ENCODE assay signal across 8 cellular contexts in the genomic region with DNA sequence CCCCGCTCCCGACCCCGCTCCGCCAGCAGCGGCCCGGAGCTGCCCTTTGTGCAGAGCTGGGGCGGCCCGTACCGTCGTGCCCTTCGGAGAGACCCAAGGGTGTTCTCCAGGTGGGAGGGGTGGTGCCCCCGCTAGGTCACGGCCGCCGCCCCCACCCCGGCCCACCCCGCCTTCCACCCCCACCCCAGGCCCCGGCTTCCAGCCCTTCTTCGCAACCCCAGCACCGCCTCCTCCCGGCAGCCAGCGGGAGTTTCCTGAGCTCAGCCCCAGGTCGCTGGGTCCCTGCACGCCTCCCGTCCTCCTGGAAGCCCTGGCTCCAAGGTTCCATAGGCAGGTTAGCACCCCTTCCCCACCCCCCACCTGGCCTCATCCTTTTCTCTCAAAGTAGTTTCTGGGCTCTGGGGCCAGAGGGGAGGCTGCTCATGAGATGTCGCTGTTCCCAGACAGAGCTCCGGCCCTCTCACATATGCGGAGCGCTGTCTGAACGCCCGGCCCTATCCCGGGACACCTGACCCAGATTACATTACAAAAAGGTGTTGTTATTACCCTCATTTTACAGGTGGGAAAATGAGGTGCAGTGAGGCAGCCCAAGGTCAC. TPM values are rescaled to one million over a fixed set of nuclear protein-coding genes. Genes with fewer than 3 reads are reported as not detected.
DNase-seq lines count a peak whose midpoint lies in the region; ATAC-seq and TF ChIP-seq lines count a peak whose summit lies in the region.

No MANE protein-coding gene starts in this region.

- DNase-seq in NCI-H2227 (lab: John Stamatoyannopoulos, UW; ENCODE audit: unreplicated experiment) (peak; percentile 26), NCI-H2227 treated with DMSO at 0.1 percent for 48 hours (lab: John Stamatoyannopoulos, UW) (no peak), omental fat pad (ENCODE audit: low spot score) (no peak)

- no peaks in the 10 kb centered on the region for H3K9me3 Mint-ChIP-seq in activated naive CD4-positive, alpha-beta T cell treated with anti-CD3 and anti-CD28 coated beads, Interleukin-2, amount 50 U/mL, for 24 hours

- H3K4me3 ChIP-seq in HUES6 (ENCODE audit: low read depth, low read length) (peak overlapping the region; percentile 44), iPS-20b (ENCODE audit: low read length) (peak overlapping the region; percentile 43; the same call in 1 of the 2 replicates), thymus (ENCODE audit: low read length) (peak overlapping the region; percentile 50)

- no peak overlapping the region for H3K9ac ChIP-seq in HUES6 (ENCODE audit: low read length)
- no peak overlapping the region for H3K9ac ChIP-seq in iPS-20b (ENCODE audit: low read depth, low read length)

- H3K27ac Mint-ChIP-seq in activated naive CD4-positive, alpha-beta T cell treated with anti-CD3 and anti-CD28 coated beads, Interleukin-2, amount 50 U/mL, for 24 hours, result no peak overlapping the region

- peak overlapping the region; percentile 49 for H3K4me3 Mint-ChIP-seq in activated naive CD4-positive, alpha-beta T cell treated with anti-CD3 and anti-CD28 coated beads, Interleukin-2, amount 50 U/mL, for 24 hours

- H3K27ac ChIP-seq in HUES6 (ENCODE audit: low read depth, low read length) (no peak overlapping the region), iPS-20b (ENCODE audit: low read length) (no peak overlapping the region), thymus (ENCODE audit: low read depth) (no peak overlapping the region)

- H3K36me3 ChIP-seq in HUES6 (ENCODE audit: control insufficient read depth, insufficient read depth, low read length) (no peaks in the 10 kb centered on the region), iPS-20b (ENCODE audit: insufficient read depth, low read depth, low read length) (no peaks in the 10 kb centered on the region), thymus (ENCODE audit: control insufficient read depth, insufficient read depth) (no peaks in the 10 kb centered on the region)

- H3K27me3 Mint-ChIP-seq in activated naive CD4-positive, alpha-beta T cell treated with anti-CD3 and anti-CD28 coated beads, Interleukin-2, amount 50 U/mL, for 24 hours, result peaks cover 8% of the 10 kb centered on the region

- peaks cover 4% of the 10 kb centered on the region for H3K4me1 Mint-ChIP-seq in activated naive CD4-positive, alpha-beta T cell treated with anti-CD3 and anti-CD28 coated beads, Interleukin-2, amount 50 U/mL, for 24 hours

- H3K36me3 Mint-ChIP-seq in activated naive CD4-positive, alpha-beta T cell treated with anti-CD3 and anti-CD28 coated beads, Interleukin-2, amount 50 U/mL, for 24 hours, result no peaks in the 10 kb centered on the region

- peaks cover 13% of the 10 kb centered on the region; the same call in 1 of the 2 replicates for H3K27me3 ChIP-seq in HUES6 (ENCODE audit: control insufficient read depth, insufficient read depth, low read length)
- H3K27me3 ChIP-seq in iPS-20b (ENCODE audit: insufficient read depth, low read length), result peaks cover 19% of the 10 kb centered on the region; the same call in 1 of the 2 replicates
- peaks cover 63% of the 10 kb centered on the region for H3K27me3 ChIP-seq in thymus (ENCODE audit: control insufficient read depth, insufficient read depth)

- ATAC-seq in HG03159 (IDR thresholded peaks at IDR 0.05; ENCODE audit: unreplicated experiment), result no peak
- no peak for ATAC-seq in omental fat pad (ENCODE audit: low FRiP score)

- TF ChIP-seq CTCF in omental fat pad (IDR thresholded peaks at IDR 0.05), result no peak

- whole genome bisulfite sequencing in thymus, result 31% methylated on average over 32 of the region's 32 CpGs

- H3K4me1 ChIP-seq in HUES6 (ENCODE audit: control insufficient read depth, insufficient read depth, low read length) (peaks cover 53% of the 10 kb centered on the region), iPS-20b (ENCODE audit: insufficient read depth, low read length) (no peaks in the 10 kb centered on the region; the same call in 1 of the 2 replicates), thymus (ENCODE audit: control insufficient read depth, insufficient read depth, low read length) (peaks cover 5% of the 10 kb centered on the region)

- H3K9me3 ChIP-seq in HUES6 (ENCODE audit: control insufficient read depth, insufficient read depth, low read depth, low read length), result no peaks in the 10 kb centered on the region
- no peaks in the 10 kb centered on the region for H3K9me3 ChIP-seq in iPS-20b (ENCODE audit: insufficient read depth, low read depth, low read length)
- no peaks in the 10 kb centered on the region for H3K9me3 ChIP-seq in thymus (ENCODE audit: control insufficient read depth)

RNA-seq across cellular contexts. Expression of a gene that starts 25.2 kb away (rescaled TPM):
- polyA plus RNA-seq in thymus, result 13.2 TPM
- total RNA-seq in omental fat pad, result 1 to 10 TPM; 1.3 to 3.5 (median 2.6) TPM

RNA-seq across cellular contexts. Expression of a gene that starts 46.5 kb away (rescaled TPM):
- polyA plus RNA-seq in thymus, result 46.7 TPM
- total RNA-seq in omental fat pad, result 10 to 100 TPM in 2 of 4 donors, 1 to 10 TPM in 2; 6.0 to 25.7 (median 10.0) TPM

RNA-seq across cellular contexts. Expression of a gene that starts 46.7 kb away (rescaled TPM):
- polyA plus RNA-seq in thymus, result 23.2 TPM
- total RNA-seq in omental fat pad, result 10 to 100 TPM; 31.9 to 59.0 (median 43.5) TPM

RNA-seq across cellular contexts. Expression of a gene that starts 55.7 kb away (rescaled TPM):
- 53.1 TPM for polyA plus RNA-seq in thymus
- total RNA-seq in omental fat pad, result 10 to 100 TPM; 33.3 to 58.4 (median 40.3) TPM
